ENCODE assay signal across 8 cellular contexts in genomic region chr6:31068738-31069340, GRCh38. TPM values are rescaled to one million over a fixed set of nuclear protein-coding genes. Genes with fewer than 3 reads are reported as not detected.
DNase-seq lines count a peak whose midpoint lies in the region; FAIRE-seq and TF ChIP-seq lines count a peak whose summit lies in the region.
"Had no signal": no experiment of that assay in that cellular context is flagged by ENCODE, and none has a peak within 500 bp of the region (broad histone marks: within the 10 kb centered on the region; RNA-seq: fewer than 3 reads in every experiment).

No MANE protein-coding gene starts in this region.

- TF ChIP-seq POLR2A in GM12892 (IDR thresholded peaks at IDR 0.05; ENCODE audit: low read depth, low read length) (no peak), adrenal gland (IDR thresholded peaks at IDR 0.05) (no peak)

- FAIRE-seq in GM12892 (lab: Jason Lieb, UNC): peak; percentile 83

- H3K4me1 ChIP-seq in adrenal gland (replicated peaks in 1 of 2) (peaks cover 10 to 11% of the 10 kb centered on the region in 2 donors), left ventricle myocardium inferior (peaks cover 4% of the 10 kb centered on the region)

- intact Hi-C loops in adrenal gland (cut with DNase I) (no loop called here), left ventricle myocardium inferior (cut with micrococcal nuclease) (no loop called here)

- H3K27me3 ChIP-seq in adrenal gland (no peaks in the 10 kb centered on the region), left ventricle myocardium inferior (ENCODE audit: low read depth) (no peaks in the 10 kb centered on the region)

- DNase-seq in GM12892 (ENCODE audit: insufficient read length) (peak; percentile 44), NCI-H1092 (lab: John Stamatoyannopoulos, UW) (peak; percentile 33), T-helper 1 cell (peak; percentile 28 to 62 (median 49)), adrenal gland (peak; percentile 74 to 93 (median 79)), left ventricle myocardium inferior (peak; percentile 77), retinal pigment epithelial cell (ENCODE audit: low read depth) (no peak), cortex of kidney (lab: John Stamatoyannopoulos, UW) (no peak)

- H3K9me3 ChIP-seq in adrenal gland (replicated peaks in 1 of 3): no peaks in the 10 kb centered on the region
- no peaks in the 10 kb centered on the region for H3K9me3 ChIP-seq in left ventricle myocardium inferior (replicated peaks)

- H3K27ac ChIP-seq in adrenal gland (no peak overlapping the region), left ventricle myocardium inferior (replicated peaks) (no peak overlapping the region)

- H3K4me3 ChIP-seq in adrenal gland: no peak overlapping the region
- no peak overlapping the region for H3K4me3 ChIP-seq in left ventricle myocardium inferior
- no peak overlapping the region for H3K4me3 ChIP-seq in retinal pigment epithelial cell (ENCODE audit: low read length)

- WGBS in adrenal gland, 4 donors: 38 to 46% (median 42%) methylated on average over 12 to 13 of the region's 13 CpGs

- no peaks in the 10 kb centered on the region for H3K36me3 ChIP-seq in adrenal gland (replicated peaks in 1 of 2)
- no peaks in the 10 kb centered on the region for H3K36me3 ChIP-seq in left ventricle myocardium inferior

- TF ChIP-seq CTCF in adrenal gland (IDR thresholded peaks at IDR 0.05) (peak; percentile 71 to 90 (median 84)), left ventricle myocardium inferior (IDR thresholded peaks at IDR 0.05; ENCODE audit: borderline replicate concordance) (peak; percentile 95), retinal pigment epithelial cell (conservative IDR thresholded peaks at IDR 0.05; ENCODE audit: low read depth, low read length) (peak; percentile 92)

RNA-seq across cellular contexts. Expression of gene C6orf15, which starts 43.5 kb away (rescaled TPM):
- polyA plus RNA-seq in GM12892 (2012; ENCODE audit: missing spikeins): not detected
- total RNA-seq in adrenal gland (not detected), left ventricle myocardium inferior (not detected)
- not detected for polyA plus RNA-seq in adrenal gland
- total RNA-seq: skeletal muscle tissue had no signal

RNA-seq across cellular contexts. Expression of gene PSORS1C1, which starts 45.8 kb away (rescaled TPM):
- 1.1 TPM for polyA plus RNA-seq in GM12892 (2012; ENCODE audit: missing spikeins)
- total RNA-seq in adrenal gland: 1 to 10 TPM in 3 of 8 donors, under 1 TPM in 5; 0.18 to 2.3 (median 0.56) TPM
- polyA plus RNA-seq in adrenal gland: 1 to 10 TPM in 2 of 3 donors, under 1 TPM in 1; 0.60 to 5.1 (median 1.9) TPM
- total RNA-seq in left ventricle myocardium inferior: 4.7 TPM

RNA-seq across cellular contexts. Expression of gene CDSN, which starts 51.4 kb away (rescaled TPM):
- not detected for polyA plus RNA-seq in GM12892 (2012; ENCODE audit: missing spikeins)
- not detected for total RNA-seq in adrenal gland
- under 1 TPM in 2 of 3 donors, not detected in 1; 0.03 to 0.08 TPM for polyA plus RNA-seq in adrenal gland
- not detected for total RNA-seq in left ventricle myocardium inferior
- total RNA-seq: skeletal muscle tissue had no signal

RNA-seq across cellular contexts. Expression of gene MUC22, which starts 58.6 kb away (rescaled TPM):
- polyA plus RNA-seq in GM12892 (2012; ENCODE audit: missing spikeins): not detected
- total RNA-seq in adrenal gland (not detected), left ventricle myocardium inferior (0.08 TPM)
- not detected for polyA plus RNA-seq in adrenal gland
- total RNA-seq: skeletal muscle tissue had no signal

Comparison
In these comparisons a context has a peak if more than half of its experiments do, and no peak if none do; other contexts are left out.
1. DNase-seq: peak in GM12892 (single experiment), NCI-H1092 (single experiment), T-helper 1 cell (5 of 5), adrenal gland (7 of 7) and left ventricle myocardium inferior (single experiment); none in retinal pigment epithelial cell (single experiment) and cortex of kidney (single experiment).
2. Peak in every context shown above with its lines, with median percentiles within 50 percentile points of each other: CTCF ChIP-seq.